In genomic region chr1:100360790-100361232, GRCh38 we compare ENCODE assay signal across 1 cellular context.
TF ChIP-seq lines count a peak whose summit lies in the region.

No MANE protein-coding gene starts in this region.

TF ChIP-seq in HEK293, 187 proteins besides CTCF, POLR2A, EP300 and RAD21 (continued from another document and continues in another):
- TF ChIP-seq ZNF518A (tag by site-specific recombination; conservative IDR thresholded peaks at IDR 0.05; ENCODE audit: low read depth) (no peak), HOXA7 (CRISPR knock-in tag; IDR thresholded peaks at IDR 0.05; ENCODE audit: borderline replicate concordance) (no peak), BCL11A (tag by site-specific recombination; IDR thresholded peaks at IDR 0.05; ENCODE audit: low read depth) (no peak), HOXD13 (CRISPR knock-in tag; IDR thresholded peaks at IDR 0.05; ENCODE audit: borderline replicate concordance) (no peak), KLF8 (tag by site-specific recombination; IDR thresholded peaks at IDR 0.05) (peak; percentile 52; the same call in 1 of the 2 replicates), ZNF621 (tag by site-specific recombination; IDR thresholded peaks at IDR 0.05) (no peak), ZSCAN30 (tag by site-specific recombination; IDR thresholded peaks at IDR 0.05) (0 out of 2 replicates have a peak, but pooled peaks have one; percentile 61), KLF7 (tag by site-specific recombination; IDR thresholded peaks at IDR 0.05; ENCODE audit: borderline replicate concordance) (no peak), BCL11B (tag by site-specific recombination; IDR thresholded peaks at IDR 0.05; ENCODE audit: low read depth) (no peak), ZNF223 (tag by site-specific recombination; IDR thresholded peaks at IDR 0.05) (no peak), ZIC2 (tag by site-specific recombination; IDR thresholded peaks at IDR 0.05) (peak; percentile 86), ATF2 (tag by site-specific recombination; IDR thresholded peaks at IDR 0.05; ENCODE audit: low read depth) (0 out of 2 replicates have a peak, but pooled peaks have one; percentile 15), ZNF239 (tag by site-specific recombination; IDR thresholded peaks at IDR 0.05) (no peak), ZNF138 (tag by site-specific recombination; IDR thresholded peaks at IDR 0.05; ENCODE audit: borderline replicate concordance) (no peak), KLF10 (tag by site-specific recombination; IDR thresholded peaks at IDR 0.05) (peak; percentile 63; the same call in 1 of the 2 replicates), ZNF747 (tag by site-specific recombination; IDR thresholded peaks at IDR 0.05) (no peak), ZNF16 (tag by site-specific recombination; IDR thresholded peaks at IDR 0.05; ENCODE audit: low read depth) (no peak), GLIS1 (tag by site-specific recombination; IDR thresholded peaks at IDR 0.05) (peak; percentile 67), ZNF426 (tag by site-specific recombination; IDR thresholded peaks at IDR 0.05) (no peak), ZBTB44 (tag by site-specific recombination; IDR thresholded peaks at IDR 0.05) (peak; percentile 96), SCRT2 (tag by site-specific recombination; IDR thresholded peaks at IDR 0.05) (no peak), ZNF596 (tag by site-specific recombination; IDR thresholded peaks at IDR 0.05) (peak; percentile 87), PRDM6 (tag by site-specific recombination; IDR thresholded peaks at IDR 0.05) (peak; percentile 98), ZNF221 (tag by site-specific recombination; IDR thresholded peaks at IDR 0.05; ENCODE audit: borderline replicate concordance) (no peak), WT1 (tag by site-specific recombination; IDR thresholded peaks at IDR 0.05) (peak; percentile 10; the same call in 1 of the 2 replicates), ZNF544 (tag by site-specific recombination; IDR thresholded peaks at IDR 0.05) (no peak), ZNF558 (tag by site-specific recombination; IDR thresholded peaks at IDR 0.05) (0 out of 2 replicates have a peak, but pooled peaks have one; percentile 43), ZEB2 (tag by site-specific recombination; IDR thresholded peaks at IDR 0.05) (peak; percentile 48), ZSCAN5A (tag by site-specific recombination; IDR thresholded peaks at IDR 0.05) (no peak), ZNF148 (tag by site-specific recombination; IDR thresholded peaks at IDR 0.05; ENCODE audit: borderline replicate concordance) (no peak), ZNF248 (tag by site-specific recombination; IDR thresholded peaks at IDR 0.05) (no peak), ZNF791 (tag by site-specific recombination; IDR thresholded peaks at IDR 0.05) (no peak), FEZF1 (tag by site-specific recombination; IDR thresholded peaks at IDR 0.05) (peak; percentile 92), PRDM10 (tag by site-specific recombination; IDR thresholded peaks at IDR 0.05) (peak; percentile 46; the same call in 1 of the 2 replicates), ZNF211 (tag by site-specific recombination; IDR thresholded peaks at IDR 0.05; ENCODE audit: low read depth) (no peak), KLF17 (tag by site-specific recombination; IDR thresholded peaks at IDR 0.05) (no peak), ZNF785 (tag by site-specific recombination; IDR thresholded peaks at IDR 0.05) (no peak), BCL6B (tag by site-specific recombination; IDR thresholded peaks at IDR 0.05) (no peak), SCRT1 (tag by site-specific recombination; IDR thresholded peaks at IDR 0.05; ENCODE audit: borderline replicate concordance) (no peak), ZNF169 (tag by site-specific recombination; IDR thresholded peaks at IDR 0.05) (no peak), ZNF76 (tag by site-specific recombination; IDR thresholded peaks at IDR 0.05; ENCODE audit: borderline replicate concordance, low read depth) (no peak), ZNF629 (tag by site-specific recombination; IDR thresholded peaks at IDR 0.05) (peak; percentile 74), ZNF292 (tag by site-specific recombination; IDR thresholded peaks at IDR 0.05; ENCODE audit: borderline replicate concordance, low read depth) (no peak)
